Comparison of ENCODE assay signal across 13 cellular contexts in genomic region chr13:32829676-32830091, GRCh38.
DNase-seq lines count a peak whose midpoint lies in the region; ATAC-seq, FAIRE-seq and TF ChIP-seq lines count a peak whose summit lies in the region.
"Had no signal": no experiment of that assay in that cellular context is flagged by ENCODE, and none has a peak within 500 bp of the region (broad histone marks: within the 10 kb centered on the region; RNA-seq: fewer than 3 reads in every experiment).

No MANE protein-coding gene starts in this region.

- CTCF ChIA-PET in CD4-positive, alpha-beta T cell (lab: Charles Lee): no interaction called here

- no peaks in the 10 kb centered on the region for H3K36me3 Mint-ChIP-seq in activated naive CD8-positive, alpha-beta T cell treated with anti-CD3 and anti-CD28 coated beads, Interleukin-2, amount 50 U/mL, for 24 hours (ENCODE audit: low read depth)
- H3K36me3 Mint-ChIP-seq in activated naive CD8-positive, alpha-beta T cell treated with anti-CD3 and anti-CD28 coated beads for 36 hours: peaks cover 3% of the 10 kb centered on the region
- no peaks in the 10 kb centered on the region for H3K36me3 Mint-ChIP-seq in type B pancreatic cell
- no peaks in the 10 kb centered on the region for H3K36me3 Mint-ChIP-seq in CD4-positive, alpha-beta T cell (ENCODE audit: low read depth)

- DNase-seq in activated naive CD8-positive, alpha-beta T cell treated with anti-CD3 and anti-CD28 coated beads, Interleukin-2, amount 50 U/mL, for 24 hours: no peak
- DNase-seq in activated naive CD8-positive, alpha-beta T cell treated with anti-CD3 and anti-CD28 coated beads for 36 hours: no peak
- DNase-seq in RWPE2 (ENCODE audit: low spot score) (peak; percentile 77), fibroblast of pulmonary artery (ENCODE audit: low read depth) (peak; percentile 21), type B pancreatic cell (ENCODE audit: extremely low spot score, unreplicated experiment) (no peak), caudate nucleus (lab: John Stamatoyannopoulos, UW) (no peak), GM12891 (ENCODE audit: insufficient read length, low spot score) (no peak)
- no peak for DNase-seq in CD4-positive, alpha-beta T cell
- DNase-seq: NCI-H774; stimulated activated CD4-positive, alpha-beta T cell treated with anti-CD3 and anti-CD28 coated beads, Interleukin-4, amount 100 ng/mL, for 4 hours had no signal

- peaks cover 26% of the 10 kb centered on the region for H3K4me1 ChIP-seq in RWPE2 (ENCODE audit: insufficient read depth, poor library complexity, severe bottlenecking)
- H3K4me1 ChIP-seq: BLaER1 treated with 17β-estradiol and CSF1 and Interleukin-3, amounts not matched to agents 10 nM and 100 nM; vagina had no signal

- H3K27me3 Mint-ChIP-seq in activated naive CD8-positive, alpha-beta T cell treated with anti-CD3 and anti-CD28 coated beads, Interleukin-2, amount 50 U/mL, for 24 hours: no peaks in the 10 kb centered on the region
- H3K27me3 Mint-ChIP-seq in activated naive CD8-positive, alpha-beta T cell treated with anti-CD3 and anti-CD28 coated beads for 36 hours: no peaks in the 10 kb centered on the region
- no peaks in the 10 kb centered on the region for H3K27me3 Mint-ChIP-seq in type B pancreatic cell
- H3K27me3 Mint-ChIP-seq in CD4-positive, alpha-beta T cell: no peaks in the 10 kb centered on the region

- H3K4me1 Mint-ChIP-seq in activated naive CD8-positive, alpha-beta T cell treated with anti-CD3 and anti-CD28 coated beads, Interleukin-2, amount 50 U/mL, for 24 hours: no peaks in the 10 kb centered on the region
- H3K4me1 Mint-ChIP-seq in activated naive CD8-positive, alpha-beta T cell treated with anti-CD3 and anti-CD28 coated beads for 36 hours: no peaks in the 10 kb centered on the region
- peaks cover 23% of the 10 kb centered on the region for H3K4me1 Mint-ChIP-seq in type B pancreatic cell (ENCODE audit: unreplicated experiment)
- H3K4me1 Mint-ChIP-seq in CD4-positive, alpha-beta T cell (ENCODE audit: low read depth): no peaks in the 10 kb centered on the region

- H3K27ac Mint-ChIP-seq in activated naive CD8-positive, alpha-beta T cell treated with anti-CD3 and anti-CD28 coated beads, Interleukin-2, amount 50 U/mL, for 24 hours: no peak overlapping the region
- H3K27ac Mint-ChIP-seq in activated naive CD8-positive, alpha-beta T cell treated with anti-CD3 and anti-CD28 coated beads for 36 hours: no peak overlapping the region
- peak overlapping the region; percentile 85 for H3K27ac Mint-ChIP-seq in type B pancreatic cell
- no peak overlapping the region for H3K27ac Mint-ChIP-seq in CD4-positive, alpha-beta T cell

- FAIRE-seq in GM12891 (lab: Jason Lieb, UNC): no peak

- H3K4me3 ChIP-seq in RWPE2 (ENCODE audit: severe bottlenecking) (no peak overlapping the region), fibroblast of pulmonary artery (replicated peaks; ENCODE audit: low read depth, low read length) (no peak overlapping the region)
- H3K4me3 ChIP-seq: BLaER1 treated with 17β-estradiol and CSF1 and Interleukin-3, amounts not matched to agents 10 nM and 100 nM; vagina had no signal

- no peak overlapping the region for H3K4me3 Mint-ChIP-seq in activated naive CD8-positive, alpha-beta T cell treated with anti-CD3 and anti-CD28 coated beads, Interleukin-2, amount 50 U/mL, for 24 hours
- H3K4me3 Mint-ChIP-seq in activated naive CD8-positive, alpha-beta T cell treated with anti-CD3 and anti-CD28 coated beads for 36 hours: no peak overlapping the region
- H3K4me3 Mint-ChIP-seq in type B pancreatic cell: peak overlapping the region; percentile 6
- no peak overlapping the region for H3K4me3 Mint-ChIP-seq in CD4-positive, alpha-beta T cell

- H3K9me3 ChIP-seq in RWPE2 (ENCODE audit: severe bottlenecking): peaks cover 3% of the 10 kb centered on the region
- H3K9me3 ChIP-seq in CD4-positive, alpha-beta T cell (ENCODE audit: control insufficient read depth, low read length): peaks cover 10% of the 10 kb centered on the region
- H3K9me3 ChIP-seq: vagina had no signal

- TF ChIP-seq POLR2A in GM12891 (IDR thresholded peaks at IDR 0.05; ENCODE audit: low read depth, low read length): no peak

- intact Hi-C loops in CD4-positive, alpha-beta T cell (cut with DNase I, micrococcal nuclease): no loop called here

- H3K9me3 Mint-ChIP-seq in activated naive CD8-positive, alpha-beta T cell treated with anti-CD3 and anti-CD28 coated beads, Interleukin-2, amount 50 U/mL, for 24 hours: peaks cover 8% of the 10 kb centered on the region
- peaks cover 12% of the 10 kb centered on the region for H3K9me3 Mint-ChIP-seq in activated naive CD8-positive, alpha-beta T cell treated with anti-CD3 and anti-CD28 coated beads for 36 hours
- H3K9me3 Mint-ChIP-seq in type B pancreatic cell: peaks cover 4% of the 10 kb centered on the region
- peaks cover 10% of the 10 kb centered on the region for H3K9me3 Mint-ChIP-seq in CD4-positive, alpha-beta T cell

- no peaks in the 10 kb centered on the region; the same call in 1 of the 2 replicates for H3K36me3 ChIP-seq in RWPE2 (ENCODE audit: low read depth)
- H3K36me3 ChIP-seq: BLaER1 treated with 17β-estradiol and CSF1 and Interleukin-3, amounts not matched to agents 10 nM and 100 nM; vagina had no signal

- ATAC-seq in activated naive CD8-positive, alpha-beta T cell treated with anti-CD3 and anti-CD28 coated beads, Interleukin-2, amount 50 U/mL, for 24 hours: peak; percentile 81
- ATAC-seq in RWPE2 (ENCODE audit: low read depth): peak; percentile 97
- no peak for ATAC-seq in CD4-positive, alpha-beta T cell (ENCODE audit: poor library complexity)
- ATAC-seq: activated CD4-positive, CD25-positive, alpha-beta regulatory T cell treated with anti-CD3 and anti-CD28 coated beads, Interleukin-2, amount 50 U/mL, for 24 hours had no signal

- H3K27ac ChIP-seq in RWPE2 (ENCODE audit: poor library complexity, severe bottlenecking) (peak overlapping the region; percentile 69), caudate nucleus (ENCODE audit: low read depth, low read length) (no peak overlapping the region)
- H3K27ac ChIP-seq in CD4-positive, alpha-beta T cell (ENCODE audit: low read depth, low read length): no peak overlapping the region
- H3K27ac ChIP-seq: BLaER1 treated with 17β-estradiol and CSF1 and Interleukin-3, amounts not matched to agents 10 nM and 100 nM; vagina had no signal

- H3K27me3 ChIP-seq in RWPE2 (ENCODE audit: insufficient read depth, poor library complexity, severe bottlenecking): no peaks in the 10 kb centered on the region
- no peaks in the 10 kb centered on the region for H3K27me3 ChIP-seq in CD4-positive, alpha-beta T cell (ENCODE audit: control insufficient read depth, insufficient read depth, low read length)
- H3K27me3 ChIP-seq: BLaER1 treated with 17β-estradiol and CSF1 and Interleukin-3, amounts not matched to agents 10 nM and 100 nM; vagina had no signal

- TF ChIP-seq CTCF in RWPE2 (IDR thresholded peaks at IDR 0.05; ENCODE audit: poor library complexity, severe bottlenecking) (no peak), fibroblast of pulmonary artery (IDR thresholded peaks at IDR 0.05; ENCODE audit: low read length, missing control alignments) (no peak), type B pancreatic cell (conservative IDR thresholded peaks at IDR 0.05) (no peak)
- TF ChIP-seq CTCF in CD4-positive, alpha-beta T cell (IDR thresholded peaks at IDR 0.05): no peak

- POLR2A ChIA-PET in CD4-positive, alpha-beta T cell (lab: Charles Lee): no interaction called here

TF ChIP-seq in GM12891, 5 proteins besides CTCF, POLR2A, EP300 and RAD21:
- TF ChIP-seq POU2F2 (IDR thresholded peaks at IDR 0.05; ENCODE audit: low read depth, low read length) (no peak), TAF1 (IDR thresholded peaks at IDR 0.05; ENCODE audit: low read depth, low read length) (no peak), SPI1 (IDR thresholded peaks at IDR 0.05; ENCODE audit: low read depth, low read length) (no peak), PAX5 (IDR thresholded peaks at IDR 0.05; ENCODE audit: insufficient read depth, low read length, severe bottlenecking) (no peak), POLR2AphosphoS5 (IDR thresholded peaks at IDR 0.05; ENCODE audit: low read depth, low read length) (no peak)

Comparison
In these comparisons a context has a peak if more than half of its experiments do, and no peak if none do; other contexts are left out.
1. DNase-seq: peak in RWPE2 (single experiment) and fibroblast of pulmonary artery (single experiment); none in activated naive CD8-positive, alpha-beta T cell treated with anti-CD3 and anti-CD28 coated beads, Interleukin-2, amount 50 U/mL, for 24 hours (single experiment), activated naive CD8-positive, alpha-beta T cell treated with anti-CD3 and anti-CD28 coated beads for 36 hours (single experiment), type B pancreatic cell (single experiment), caudate nucleus (0 of 61), GM12891 (single experiment) and CD4-positive, alpha-beta T cell (0 of 10).